ENCODE assay signal across 24 cellular contexts in the genomic region with DNA sequence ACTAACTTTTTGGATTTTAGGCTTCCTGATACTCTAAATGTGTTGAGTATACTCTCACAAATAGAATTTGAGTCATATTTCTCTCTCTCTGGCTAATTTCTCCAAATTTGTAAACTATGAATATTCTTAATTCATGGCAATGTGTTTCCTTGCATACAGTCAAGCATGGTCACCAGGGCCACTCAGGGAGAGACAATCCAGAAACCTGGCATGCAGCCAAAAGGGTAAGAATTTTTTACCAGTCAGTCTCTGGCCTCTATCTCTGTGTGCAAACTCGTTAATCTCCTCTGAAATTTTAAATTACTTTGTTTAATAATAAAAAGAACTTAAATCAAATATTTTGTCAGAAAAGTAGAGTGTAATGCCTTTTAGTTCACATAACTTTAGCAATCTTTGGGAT.
DNase-seq lines count a peak whose midpoint lies in the region; ATAC-seq, FAIRE-seq and TF ChIP-seq lines count a peak whose summit lies in the region.
"Had no signal": no experiment of that assay in that cellular context is flagged by ENCODE, and none has a peak within 500 bp of the region (broad histone marks: within the 10 kb centered on the region; RNA-seq: fewer than 3 reads in every experiment).

No MANE protein-coding gene starts in this region.

- peaks cover 14% of the 10 kb centered on the region; the same call in 1 of the 2 replicates for H3K27me3 ChIP-seq in SK-N-SH (ENCODE audit: insufficient read depth)
- no peaks in the 10 kb centered on the region for H3K27me3 ChIP-seq in HepG2 (ENCODE audit: control insufficient read depth in 1 of 2, insufficient read depth in 2 of 2, low read length in 2 of 2)

- in situ Hi-C loops in HepG2 (cut with HindIII; ENCODE audit: extremely low pct_ligation_motif_present, low pct_unique_long_range_greater_than_20kb), result no loop called here

- no peaks in the 10 kb centered on the region for H3K27me3 Mint-ChIP-seq in osteocyte (ENCODE audit: unreplicated experiment)
- H3K27me3 Mint-ChIP-seq: CD4-positive, CD25-positive, alpha-beta regulatory T cell had no signal

- no peaks in the 10 kb centered on the region for H3K9me2 ChIP-seq in SK-N-SH

- 3% methylated on average over 1 of the region's 1 CpG for WGBS in SK-N-SH (ENCODE audit: low lambda C conversion rate)
- 95% methylated on average over 1 of the region's 1 CpG for WGBS in HepG2 (ENCODE audit: low lambda C conversion rate)

- 0 out of 2 replicates have a peak, but pooled peaks cover 4% of the 10 kb centered on the region for H3K9me3 ChIP-seq in SK-N-SH
- H3K9me3 ChIP-seq in HepG2 (ENCODE audit: low read length), result no peaks in the 10 kb centered on the region

- intact Hi-C loops in HepG2 (cut with micrococcal nuclease; ENCODE audit: unreplicated experiment), result no loop called here

- H2AFZ ChIP-seq in SK-N-SH (ENCODE audit: low read depth) (no peak overlapping the region), HepG2 (ENCODE audit: low read length) (no peak overlapping the region)
- H2AFZ ChIP-seq: GM23338 had no signal

- CTCF ChIA-PET in SK-N-SH (lab: Yijun Ruan, JAX), result no interaction called here
- CTCF ChIA-PET in HepG2 (lab: Yijun Ruan, JAX; ENCODE audit: low intra/inter-chr PET ratio, low total read pairs), result no interaction called here

- TF ChIP-seq EP300 in SK-N-SH (IDR thresholded peaks at IDR 0.05; ENCODE audit: borderline replicate concordance in 1 of 2, low read depth in 1 of 2, low read length in 1 of 2) (no peak), HepG2 (IDR thresholded peaks at IDR 0.05; ENCODE audit: low read depth in 2 of 2, low read length in 2 of 2) (no peak), HepG2 (CRISPR knock-in tag; IDR thresholded peaks at IDR 0.05; ENCODE audit: borderline replicate concordance) (no peak)

- TF ChIP-seq POLR2A in HepG2 (IDR thresholded peaks at IDR 0.05; ENCODE audit: insufficient read depth in 1 of 2, low read depth in 2 of 2, low read length in 2 of 2), result no peak

- ATAC-seq in SK-N-SH treated with all-trans-retinoic acid at 6 μM for 48 hours (no peak), HepG2 (no peak)
- ATAC-seq: CD8-positive, alpha-beta T cell; GM23338; HCT116 had no signal

- H3K4me3 Mint-ChIP-seq in osteocyte (ENCODE audit: unreplicated experiment), result no peak overlapping the region
- H3K4me3 Mint-ChIP-seq: CD4-positive, CD25-positive, alpha-beta regulatory T cell; CD8-positive, alpha-beta T cell; GM23338; H9; HFFc6 had no signal

- no peaks in the 10 kb centered on the region for H3K79me2 ChIP-seq in SK-N-SH (ENCODE audit: insufficient read depth)
- H3K79me2 ChIP-seq in HepG2 (ENCODE audit: insufficient read depth, low read length), result no peaks in the 10 kb centered on the region

- H4K20me1 ChIP-seq in SK-N-SH (ENCODE audit: insufficient read depth) (no peaks in the 10 kb centered on the region), HepG2 (ENCODE audit: insufficient read depth, low read length) (no peaks in the 10 kb centered on the region)
- H4K20me1 ChIP-seq: BLaER1 had no signal

- peaks cover 0 to 3% of the 10 kb centered on the region in 2 experiments; a peak in 1 of 4 replicates for H3K4me1 ChIP-seq in SK-N-SH (ENCODE audit: control insufficient read depth in 1 of 2, insufficient read depth in 2 of 2, low read depth in 1 of 2, low read length in 1 of 2)
- no peaks in the 10 kb centered on the region for H3K4me1 ChIP-seq in HepG2 (ENCODE audit: insufficient read depth, low read length)
- H3K4me1 ChIP-seq: BLaER1 had no signal

- H3K9me3 Mint-ChIP-seq in osteocyte (ENCODE audit: unreplicated experiment), result peaks cover 17% of the 10 kb centered on the region

- no peaks in the 10 kb centered on the region for H3F3A ChIP-seq in SK-N-SH (replicated peaks; ENCODE audit: insufficient read depth)

- no peak overlapping the region for H3K4me2 ChIP-seq in SK-N-SH
- H3K4me2 ChIP-seq in HepG2 (ENCODE audit: low read depth, low read length), result no peak overlapping the region
- H3K4me2 ChIP-seq: BLaER1, GM23338 had no signal

- H3K4me3 ChIP-seq in SK-N-SH (ENCODE audit: low read depth in 2 of 2, low read length in 1 of 2) (no peak overlapping the region), HepG2 (replicated peaks in 1 of 3; ENCODE audit: insufficient read depth in 1 of 3, low read depth in 2 of 3, low read length in 3 of 3) (no peak overlapping the region)
- H3K4me3 ChIP-seq: BLaER1, GM12878, GM23338 had no signal

- H3K4me1 Mint-ChIP-seq in osteocyte (ENCODE audit: unreplicated experiment), result no peaks in the 10 kb centered on the region

- H3K36me3 Mint-ChIP-seq in osteocyte (ENCODE audit: unreplicated experiment), result no peaks in the 10 kb centered on the region
- H3K36me3 Mint-ChIP-seq: CD4-positive, CD25-positive, alpha-beta regulatory T cell; CD8-positive, alpha-beta T cell had no signal

- no peak for FAIRE-seq in HepG2 (lab: Jason Lieb, UNC)
- FAIRE-seq: A204.1, D721Med, GM12878, GM18507 had no signal

- no peak overlapping the region for H3K27ac ChIP-seq in SK-N-SH (ENCODE audit: low read depth in 2 of 2, low read length in 1 of 2)
- no peak overlapping the region for H3K27ac ChIP-seq in HepG2 (ENCODE audit: extremely low read length, insufficient read depth, low read length)
- H3K27ac ChIP-seq: 22Rv1, BLaER1, C4-2B had no signal

- no peak overlapping the region for H3K27ac Mint-ChIP-seq in osteocyte (ENCODE audit: unreplicated experiment)
- H3K27ac Mint-ChIP-seq: CD4-positive, CD25-positive, alpha-beta regulatory T cell; CD8-positive, alpha-beta T cell; GM23338; H9; HFFc6 had no signal

- H3K36me3 ChIP-seq in SK-N-SH (replicated peaks in 1 of 2; ENCODE audit: control insufficient read depth in 1 of 2, insufficient read depth in 2 of 2, low read length in 1 of 2) (no peaks in the 10 kb centered on the region), HepG2 (replicated peaks in 1 of 2; ENCODE audit: control insufficient read depth in 1 of 2, insufficient read depth in 2 of 2, low read length in 2 of 2) (no peaks in the 10 kb centered on the region)

- BruUV-seq in HepG2 (replicated peaks; lab: Mats Ljungman, UMichigan), result no TSS peak

- TF ChIP-seq CTCF in SK-N-SH (IDR thresholded peaks at IDR 0.05) (no peak), osteocyte (IDR thresholded peaks at IDR 0.05) (no peak), HepG2 (CRISPR knock-in tag; IDR thresholded peaks at IDR 0.05) (no peak)

- POLR2A ChIA-PET in SK-N-SH (lab: Yijun Ruan, JAX) (no interaction called here), HepG2 (lab: Yijun Ruan, JAX) (no interaction called here)

- DNase-seq in SK-N-SH, result peak; percentile 12
- peak; percentile 38 for DNase-seq in RPMI8226
- peak; percentile 3 for DNase-seq in osteocyte (ENCODE audit: extremely low spot score, unreplicated experiment)
- DNase-seq in COLO668 (lab: John Stamatoyannopoulos, UW; ENCODE audit: unreplicated experiment), result no peak
- no peak for DNase-seq in HepG2 (ENCODE audit: low spot score)
- DNase-seq: ACHN; CD4-positive, CD25-positive, alpha-beta regulatory T cell; DMS 273 treated with DMSO at 0.1 percent for 48 hours; DMS79; EL; GDM1; H9; HFFc6 had no signal

- TF ChIP-seq RAD21 in SK-N-SH (IDR thresholded peaks at IDR 0.05; ENCODE audit: low read length) (no peak), HepG2 (CRISPR knock-in tag; IDR thresholded peaks at IDR 0.05) (no peak)

- H3K9ac ChIP-seq in SK-N-SH (no peak overlapping the region), HepG2 (ENCODE audit: insufficient read depth, low read depth, low read length) (no peak overlapping the region)
- H3K9ac ChIP-seq: BLaER1 had no signal

TF ChIP-seq in SK-N-SH, 30 proteins besides CTCF, POLR2A, EP300 and RAD21:
- TF ChIP-seq MXI1 (IDR thresholded peaks at IDR 0.05; ENCODE audit: low read depth, low read length), result no peak
- no peak for TF ChIP-seq FOXM1 (IDR thresholded peaks at IDR 0.05; ENCODE audit: low read depth)
- peak; percentile 16; the same call in 1 of the 2 replicates for TF ChIP-seq NFIC (IDR thresholded peaks at IDR 0.05; ENCODE audit: borderline replicate concordance)

TF ChIP-seq in SK-N-SH treated with all-trans-retinoic acid at 6 μM for 48 hours, 23 proteins besides CTCF, POLR2A, EP300 and RAD21 (continues in another document):
- no peak for TF ChIP-seq ZNF8 (CRISPR knock-in tag; IDR thresholded peaks at IDR 0.05)
- TF ChIP-seq RARB (CRISPR knock-in tag; IDR thresholded peaks at IDR 0.05), result no peak
- TF ChIP-seq ARNTL (CRISPR knock-in tag; IDR thresholded peaks at IDR 0.05; ENCODE audit: borderline replicate concordance, low read depth), result no peak
- TF ChIP-seq, protein P1, sequence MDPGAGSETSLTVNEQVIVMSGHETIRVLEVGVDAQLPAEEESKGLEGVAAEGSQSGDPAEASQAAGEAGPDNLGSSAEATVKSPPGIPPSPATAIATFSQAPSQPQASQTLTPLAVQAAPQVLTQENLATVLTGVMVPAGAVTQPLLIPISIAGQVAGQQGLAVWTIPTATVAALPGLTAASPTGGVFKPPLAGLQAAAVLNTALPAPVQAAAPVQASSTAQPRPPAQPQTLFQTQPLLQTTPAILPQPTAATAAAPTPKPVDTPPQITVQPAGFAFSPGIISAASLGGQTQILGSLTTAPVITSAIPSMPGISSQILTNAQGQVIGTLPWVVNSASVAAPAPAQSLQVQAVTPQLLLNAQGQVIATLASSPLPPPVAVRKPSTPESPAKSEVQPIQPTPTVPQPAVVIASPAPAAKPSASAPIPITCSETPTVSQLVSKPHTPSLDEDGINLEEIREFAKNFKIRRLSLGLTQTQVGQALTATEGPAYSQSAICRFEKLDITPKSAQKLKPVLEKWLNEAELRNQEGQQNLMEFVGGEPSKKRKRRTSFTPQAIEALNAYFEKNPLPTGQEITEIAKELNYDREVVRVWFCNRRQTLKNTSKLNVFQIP (CRISPR knock-in tag; IDR thresholded peaks at IDR 0.05; ENCODE audit: borderline replicate concordance, low read depth), result no peak
- TF ChIP-seq ZNF565 (CRISPR knock-in tag; conservative IDR thresholded peaks at IDR 0.05; ENCODE audit: low read depth), result no peak

TF ChIP-seq in HepG2, 621 proteins besides CTCF, POLR2A, EP300 and RAD21 (continues in another document):
- TF ChIP-seq ZNF724P (CRISPR knock-in tag; IDR thresholded peaks at IDR 0.05; ENCODE audit: borderline replicate concordance) (no peak), KDM5A (IDR thresholded peaks at IDR 0.05; ENCODE audit: borderline replicate concordance, low read length) (no peak), SMARCC2 (IDR thresholded peaks at IDR 0.05) (no peak), CBX5 (CRISPR knock-in tag; IDR thresholded peaks at IDR 0.05; ENCODE audit: borderline replicate concordance) (no peak), HOXA7 (CRISPR knock-in tag; IDR thresholded peaks at IDR 0.05) (no peak), ZNF776 (CRISPR knock-in tag; IDR thresholded peaks at IDR 0.05) (no peak), NONO (IDR thresholded peaks at IDR 0.05) (no peak), NONO (CRISPR knock-in tag; conservative IDR thresholded peaks at IDR 0.05) (no peak)
- TF ChIP-seq, protein P2, sequence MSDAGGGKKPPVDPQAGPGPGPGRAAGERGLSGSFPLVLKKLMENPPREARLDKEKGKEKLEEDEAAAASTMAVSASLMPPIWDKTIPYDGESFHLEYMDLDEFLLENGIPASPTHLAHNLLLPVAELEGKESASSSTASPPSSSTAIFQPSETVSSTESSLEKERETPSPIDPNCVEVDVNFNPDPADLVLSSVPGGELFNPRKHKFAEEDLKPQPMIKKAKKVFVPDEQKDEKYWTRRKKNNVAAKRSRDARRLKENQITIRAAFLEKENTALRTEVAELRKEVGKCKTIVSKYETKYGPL (CRISPR knock-in tag; IDR thresholded peaks at IDR 0.05), result no peak

Comparison
In these comparisons a context has a peak if more than half of its experiments do, and no peak if none do; other contexts are left out.
1. DNase-seq: peak in SK-N-SH (single experiment), RPMI8226 (single experiment) and osteocyte (single experiment); none in COLO668 (single experiment) and HepG2 (single experiment).